Comparison of ENCODE assay signal across 24 cellular contexts in genomic region chr1:53138991-53139884, GRCh38. TPM values are rescaled to one million over a fixed set of nuclear protein-coding genes. Genes with fewer than 3 reads are reported as not detected.
DNase-seq lines count a peak whose midpoint lies in the region; ATAC-seq, FAIRE-seq and TF ChIP-seq lines count a peak whose summit lies in the region.
"Had no signal": no experiment of that assay in that cellular context is flagged by ENCODE, and none has a peak within 500 bp of the region (broad histone marks: within the 10 kb centered on the region; RNA-seq: fewer than 3 reads in every experiment).

No MANE protein-coding gene starts in this region.

- H3K4me1 Mint-ChIP-seq in astrocyte (ENCODE audit: low read depth, unreplicated experiment), result no peaks in the 10 kb centered on the region
- H3K4me1 Mint-ChIP-seq in activated naive CD8-positive, alpha-beta T cell treated with anti-CD3 and anti-CD28 coated beads, Interleukin-2, amount 50 U/mL, for 24 hours, result no peaks in the 10 kb centered on the region
- H3K4me1 Mint-ChIP-seq: neural crest cell had no signal

- H3K27ac ChIP-seq in GM23248 (peak overlapping the region; percentile 77), astrocyte (ENCODE audit: low read depth, low read length) (no peak overlapping the region), stomach (peak overlapping the region in 4 of 5 donors; percentile 32 to 76 (median 49))
- H3K27ac ChIP-seq: epithelial cell of prostate had no signal

- peaks cover 4% of the 10 kb centered on the region for H3K9me3 Mint-ChIP-seq in astrocyte (ENCODE audit: unreplicated experiment)
- H3K9me3 Mint-ChIP-seq in activated naive CD8-positive, alpha-beta T cell treated with anti-CD3 and anti-CD28 coated beads, Interleukin-2, amount 50 U/mL, for 24 hours, result peaks cover 6% of the 10 kb centered on the region

- no peaks in the 10 kb centered on the region for H4K20me1 ChIP-seq in GM23248 (ENCODE audit: insufficient read depth)
- H4K20me1 ChIP-seq in astrocyte (ENCODE audit: insufficient read depth, low read length), result no peaks in the 10 kb centered on the region

- H3F3A ChIP-seq in GM23248 (ENCODE audit: insufficient read depth), result peaks cover 35% of the 10 kb centered on the region

- FAIRE-seq in astrocyte (lab: Jason Lieb, UNC), result peak; percentile 82
- FAIRE-seq: G401.6, GM12878 had no signal

- H3K9me2 ChIP-seq in GM23248 (ENCODE audit: insufficient read depth), result no peaks in the 10 kb centered on the region

- no peaks in the 10 kb centered on the region for H3K79me2 ChIP-seq in GM23248 (ENCODE audit: insufficient read depth)
- H3K79me2 ChIP-seq in astrocyte (ENCODE audit: insufficient read depth, low read length), result no peaks in the 10 kb centered on the region

- no peak for TF ChIP-seq EP300 in stomach (IDR thresholded peaks at IDR 0.05)

- intact Hi-C loops in stomach (cut with DNase I; ENCODE audit: low total_unique reads), result no loop called here

- H3K4me1 ChIP-seq in GM23248 (ENCODE audit: insufficient read depth) (peaks cover 36% of the 10 kb centered on the region), astrocyte (ENCODE audit: insufficient read depth, low read length) (peaks cover 6% of the 10 kb centered on the region), stomach (peaks cover 11 to 45% (median 19%) of the 10 kb centered on the region in 4 donors)
- H3K4me1 ChIP-seq: BE2C had no signal

- H3K36me3 Mint-ChIP-seq in astrocyte (ENCODE audit: low read depth, unreplicated experiment), result no peaks in the 10 kb centered on the region
- no peaks in the 10 kb centered on the region for H3K36me3 Mint-ChIP-seq in activated naive CD8-positive, alpha-beta T cell treated with anti-CD3 and anti-CD28 coated beads, Interleukin-2, amount 50 U/mL, for 24 hours (ENCODE audit: low read depth)

- no peak overlapping the region for H3K27ac Mint-ChIP-seq in astrocyte (ENCODE audit: unreplicated experiment)
- H3K27ac Mint-ChIP-seq in activated naive CD8-positive, alpha-beta T cell treated with anti-CD3 and anti-CD28 coated beads, Interleukin-2, amount 50 U/mL, for 24 hours, result no peak overlapping the region
- H3K27ac Mint-ChIP-seq: dendritic cell treated with granulocyte-macrophage colony-stimulating factor and Interleukin-4, amounts not matched to agents 40 ng/mL and 50 ng/mL, for 4 days had no signal

- no peaks in the 10 kb centered on the region for H3K27me3 ChIP-seq in GM23248 (replicated peaks; ENCODE audit: insufficient read depth)
- H3K27me3 ChIP-seq in astrocyte (ENCODE audit: insufficient read depth, low read length), result no peaks in the 10 kb centered on the region
- no peaks in the 10 kb centered on the region for H3K27me3 ChIP-seq in stomach
- H3K27me3 ChIP-seq: BE2C had no signal

- peak overlapping the region; percentile 61 for H2AFZ ChIP-seq in GM23248
- H2AFZ ChIP-seq in astrocyte (ENCODE audit: low read depth, low read length), result no peak overlapping the region

- H3K4me3 Mint-ChIP-seq in astrocyte (ENCODE audit: unreplicated experiment), result no peak overlapping the region
- no peak overlapping the region for H3K4me3 Mint-ChIP-seq in activated naive CD8-positive, alpha-beta T cell treated with anti-CD3 and anti-CD28 coated beads, Interleukin-2, amount 50 U/mL, for 24 hours
- H3K4me3 Mint-ChIP-seq: dendritic cell treated with granulocyte-macrophage colony-stimulating factor and Interleukin-4, amounts not matched to agents 40 ng/mL and 50 ng/mL, for 4 days; neural crest cell had no signal

- H3K36me3 ChIP-seq in GM23248 (ENCODE audit: low read depth), result no peaks in the 10 kb centered on the region
- no peaks in the 10 kb centered on the region for H3K36me3 ChIP-seq in astrocyte (ENCODE audit: insufficient read depth, low read length)
- H3K36me3 ChIP-seq in stomach, result no peaks in the 10 kb centered on the region
- H3K36me3 ChIP-seq: BE2C had no signal

- H3K9ac ChIP-seq in GM23248, result peak overlapping the region; percentile 53; the same call in 1 of the 2 replicates
- H3K9ac ChIP-seq in astrocyte (ENCODE audit: low read length), result no peak overlapping the region

- in situ Hi-C loops in GM23248 (cut with MboI), result no loop called here

- H3K4me3 ChIP-seq in GM23248 (no peak overlapping the region), astrocyte (ENCODE audit: insufficient read depth, low read depth, low read length) (no peak overlapping the region), stomach (no peak overlapping the region)
- H3K4me3 ChIP-seq: GM12878 had no signal

- no peak for TF ChIP-seq POLR2A in stomach (IDR thresholded peaks at IDR 0.05)

- H3K4me2 ChIP-seq in GM23248 (ENCODE audit: unreplicated experiment) (peak overlapping the region; percentile 42), astrocyte (ENCODE audit: low read length) (no peak overlapping the region)

- no peaks in the 10 kb centered on the region for H3K9me3 ChIP-seq in GM23248 (ENCODE audit: low read depth)
- no peaks in the 10 kb centered on the region for H3K9me3 ChIP-seq in astrocyte (ENCODE audit: insufficient read depth, low read depth, low read length)
- peaks cover 0 to 10% (median 6%) of the 10 kb centered on the region in 4 donors for H3K9me3 ChIP-seq in stomach
- H3K9me3 ChIP-seq: BE2C had no signal

- DNase-seq in GM23248 (peak; percentile 23), astrocyte (ENCODE audit: low read depth) (no peak), iris pigment epithelial cell (ENCODE audit: low read depth) (peak; percentile 52), stomach (no peak)
- no peak for DNase-seq in activated naive CD8-positive, alpha-beta T cell treated with anti-CD3 and anti-CD28 coated beads, Interleukin-2, amount 50 U/mL, for 24 hours
- no peak for DNase-seq in effector CD8-positive, alpha-beta T cell (lab: John Stamatoyannopoulos, UW)
- DNase-seq in activated CD8-positive, alpha-beta memory T cell treated with anti-CD3 and anti-CD28 coated beads, Interleukin-2, amount 50 U/mL, for 48 hours, result no peak
- DNase-seq: activated naive CD4-positive, alpha-beta T cell treated with Interleukin-2 at 50 U/mL for 16 hours; BE2C; Calu3; glutamatergic neuron; Karpas-422; NCI-H1092; NCI-H2081 treated with DMSO at 0.1 percent for 48 hours; NCI-H524 treated with DMSO at 0.1 percent for 48 hours; stimulated activated naive CD4-positive, alpha-beta T cell had no signal

- 88 to 89% methylated on average over 8 of the region's 8 CpGs for whole genome bisulfite sequencing in GM23248 (ENCODE audit: low coverage in 1 of 2, low lambda C conversion rate in 2 of 2, missing lambda C conversion rate in 2 of 2), 2 experiments
- WGBS in stomach, 5 donors, result 87 to 94% (median 92%) methylated on average over 8 of the region's 8 CpGs

- H3K27me3 Mint-ChIP-seq in astrocyte (ENCODE audit: low read depth, unreplicated experiment), result peaks cover 18% of the 10 kb centered on the region
- H3K27me3 Mint-ChIP-seq in activated naive CD8-positive, alpha-beta T cell treated with anti-CD3 and anti-CD28 coated beads, Interleukin-2, amount 50 U/mL, for 24 hours, result no peaks in the 10 kb centered on the region

- ATAC-seq in activated naive CD8-positive, alpha-beta T cell treated with anti-CD3 and anti-CD28 coated beads, Interleukin-2, amount 50 U/mL, for 24 hours, result no peak
- ATAC-seq in HG02759 (IDR thresholded peaks at IDR 0.05; ENCODE audit: unreplicated experiment), result no peak
- ATAC-seq: GM12878, Right ventricle myocardium inferior had no signal

- no peak for TF ChIP-seq CTCF in astrocyte (IDR thresholded peaks at IDR 0.05; ENCODE audit: insufficient read depth, low read depth, low read length)
- TF ChIP-seq CTCF in stomach (IDR thresholded peaks at IDR 0.05), result no peak

RNA-seq across cellular contexts. Expression of gene SLC1A7, which starts 3.2 kb away (rescaled TPM):
- 0.13 TPM in 1 of 2 replicates, not detected in the other for total RNA-seq in GM23248 (2014; rRNA removed; shearing (Covaris generic))
- polyA plus RNA-seq in GM23248 (2016; fragmentation: Nextera tagmentation; extraction: Ambion mirVana), result 0.51 and 0.76 TPM in 2 replicates
- not detected in 2 replicates for total RNA-seq in astrocyte
- total RNA-seq in stomach, result under 1 TPM in 2 of 5 donors, not detected in 3; 0.29 to 0.45 TPM
- polyA plus RNA-seq in stomach, result under 1 TPM in 1 of 3 donors, not detected in 2; 0.08 TPM
- total RNA-seq: Calu3, GM12878, neural crest cell, renal cortical epithelial cell, Right ventricle myocardium inferior had no signal
- polyA plus RNA-seq: GM12878 had no signal

RNA-seq across cellular contexts. Expression of gene CPT2, which starts 57.4 kb away (rescaled TPM):
- 16.2 and 24.5 TPM in 2 replicates for total RNA-seq in GM23248 (2014; rRNA removed; shearing (Covaris generic))
- polyA plus RNA-seq in GM23248 (2016; fragmentation: Nextera tagmentation; extraction: Ambion mirVana), result 15.2 and 15.8 TPM in 2 replicates
- total RNA-seq in astrocyte, result 10.4 and 12.7 TPM in 2 replicates
- 100 to 1,000 TPM in 1 of 5 donors, 10 to 100 TPM in 3, 1 to 10 TPM in 1; 2.3 to 221 (median 24.2) TPM for total RNA-seq in stomach
- 10 to 100 TPM; 12.3 to 30.5 (median 14.6) TPM for polyA plus RNA-seq in stomach

Comparison
In these comparisons a context has a peak if more than half of its experiments do, and no peak if none do; other contexts are left out.
1. DNase-seq: peak in GM23248 (single experiment) and iris pigment epithelial cell (single experiment); none in astrocyte (single experiment), stomach (single experiment), activated naive CD8-positive, alpha-beta T cell treated with anti-CD3 and anti-CD28 coated beads, Interleukin-2, amount 50 U/mL, for 24 hours (single experiment), effector CD8-positive, alpha-beta T cell (single experiment) and activated CD8-positive, alpha-beta memory T cell treated with anti-CD3 and anti-CD28 coated beads, Interleukin-2, amount 50 U/mL, for 48 hours (single experiment).